ENCODE assay signal across 10 cellular contexts in genomic region chr11:62669420-62670161, GRCh38. TPM values are rescaled to one million over a fixed set of nuclear protein-coding genes. Genes with fewer than 3 reads are reported as not detected.
DNase-seq lines count a peak whose midpoint lies in the region; ATAC-seq and TF ChIP-seq lines count a peak whose summit lies in the region.
"Had no signal": no experiment of that assay in that cellular context is flagged by ENCODE, and none has a peak within 500 bp of the region (broad histone marks: within the 10 kb centered on the region; RNA-seq: fewer than 3 reads in every experiment).

No MANE protein-coding gene starts in this region.

- WGBS in mesenchymal stem cell = 79% methylated on average over 4 of the region's 4 CpGs

- CTCF ChIA-PET in HEK293 (lab: Yijun Ruan, JAX) (interaction anchor here (0.8 to 1.1 kb wide), 2 partner anchors 11 to 25 kb away, joined by 4 read pairs; no protein-coding TSS in a partner anchor), activated B cell treated with CpG ODN at 0.5 μM for 24 hours (lab: Charles Lee) (interaction anchor here (1.3 kb wide), 1 partner anchor 13 kb away, joined by 3 read pairs; no protein-coding TSS in a partner anchor)

- H2AK5ac ChIP-seq in mesenchymal stem cell (ENCODE audit: low read length, severe bottlenecking) = no peak overlapping the region

- POLR2A ChIA-PET in HEK293 (lab: Yijun Ruan, JAX) = interaction anchor here (0.5 to 4.6 kb wide), 6 partner anchors 23 to 1067 kb away, joined by 3 to 59 read pairs (median 4); partner anchors contain the start of genes GANAB and STX5
- POLR2A ChIA-PET in activated B cell treated with CpG ODN at 0.5 μM for 24 hours (lab: Charles Lee) = interaction anchor here (0.7 to 12.8 kb wide), 17 partner anchors 8 to 234 kb away, joined by 3 to 400 read pairs (median 7); partner anchors contain the start of genes B3GAT3, BSCL2, GNG3 and INTS5

- peak overlapping the region in 1 of 2 experiments; percentile 44 for H2BK12ac ChIP-seq in mesenchymal stem cell (ENCODE audit: low read length in 2 of 2)

- no peak overlapping the region for H3K18ac ChIP-seq in mesenchymal stem cell (ENCODE audit: low read depth in 1 of 2, low read length in 2 of 2)

- H3K9me3 ChIP-seq in HEK293 (ENCODE audit: control insufficient read depth, insufficient read depth, low read depth, low read length) = no peaks in the 10 kb centered on the region
- H3K9me3 ChIP-seq in mesenchymal stem cell (ENCODE audit: control insufficient read depth, low read length) = no peaks in the 10 kb centered on the region
- H3K9me3 ChIP-seq: gastroesophageal sphincter had no signal

- H4K8ac ChIP-seq in mesenchymal stem cell (ENCODE audit: low read length) = peak overlapping the region; percentile 79

- H3K4me1 ChIP-seq in HEK293 (ENCODE audit: control insufficient read depth, insufficient read depth, low read length) (no peaks in the 10 kb centered on the region), mesenchymal stem cell (ENCODE audit: control insufficient read depth, insufficient read depth, low read depth, low read length) (peaks cover 19% of the 10 kb centered on the region)

- H2BK120ac ChIP-seq in mesenchymal stem cell (ENCODE audit: low read depth, low read length) = no peak overlapping the region

- no peak for TF ChIP-seq CTCF in C4-2B (conservative IDR thresholded peaks at IDR 0.05)
- TF ChIP-seq CTCF in HEK293 (tag by site-specific recombination; IDR thresholded peaks at IDR 0.05) = no peak
- no peak for TF ChIP-seq CTCF in activated B cell treated with CpG ODN at 0.5 μM for 24 hours (IDR thresholded peaks at IDR 0.05)

- H3K36me3 Mint-ChIP-seq in activated B cell treated with CpG ODN at 0.5 μM for 24 hours (ENCODE audit: low read depth) = peaks cover 47% of the 10 kb centered on the region

- no peaks in the 10 kb centered on the region for H3K27me3 Mint-ChIP-seq in activated B cell treated with CpG ODN at 0.5 μM for 24 hours

- peaks cover 69% of the 10 kb centered on the region for H3K4me1 Mint-ChIP-seq in activated B cell treated with CpG ODN at 0.5 μM for 24 hours

- no peaks in the 10 kb centered on the region for H3K9me3 Mint-ChIP-seq in activated B cell treated with CpG ODN at 0.5 μM for 24 hours

- H3K27me3 ChIP-seq in mesenchymal stem cell (ENCODE audit: control insufficient read depth in 1 of 2, insufficient read depth in 1 of 2, low read length in 2 of 2) = no peaks in the 10 kb centered on the region
- H3K27me3 ChIP-seq: gastroesophageal sphincter had no signal

- no peak overlapping the region for H3K4me2 ChIP-seq in mesenchymal stem cell (ENCODE audit: low read length, poor library complexity, severe bottlenecking)

- peaks cover 3 to 45% of the 10 kb centered on the region in 2 experiments; a peak in 2 of 3 replicates for H3K36me3 ChIP-seq in HEK293 (ENCODE audit: control insufficient read depth in 2 of 2, insufficient read depth in 1 of 2, low read length in 2 of 2)
- peaks cover 14 to 34% of the 10 kb centered on the region in 2 experiments for H3K36me3 ChIP-seq in mesenchymal stem cell (ENCODE audit: control insufficient read depth in 1 of 2, insufficient read depth in 2 of 2, low read depth in 1 of 2, low read length in 2 of 2)

- intact Hi-C loops in activated B cell treated with CpG ODN at 0.5 μM for 24 hours (cut with micrococcal nuclease) = loop anchor here (2.0 to 5.0 kb wide), 3 partner anchors 17 to 173 kb away; partner anchors contain the start of genes INTS5 and TTC9C

- H3K23ac ChIP-seq in mesenchymal stem cell (ENCODE audit: low read length in 2 of 2) = no peak overlapping the region

- no peak overlapping the region for H2BK5ac ChIP-seq in mesenchymal stem cell (ENCODE audit: low read depth, low read length, poor library complexity, severe bottlenecking)

- no peak overlapping the region for H2BK15ac ChIP-seq in mesenchymal stem cell (ENCODE audit: low read depth, poor library complexity, severe bottlenecking)

- H3K9ac ChIP-seq in mesenchymal stem cell (ENCODE audit: low read length) = peak overlapping the region; percentile 39

- peak overlapping the region in 1 of 2 experiments; percentile 58 for H3K4ac ChIP-seq in mesenchymal stem cell (ENCODE audit: low read depth in 1 of 2, low read length in 2 of 2)

- H3K4me3 ChIP-seq in HEK293 (ENCODE audit: low read depth, low read length) (no peak overlapping the region), mesenchymal stem cell (ENCODE audit: insufficient read depth in 1 of 2, low read depth in 1 of 2, low read length in 2 of 2) (peak overlapping the region in 1 of 2 experiments; percentile 33)
- H3K4me3 ChIP-seq: gastroesophageal sphincter had no signal

- H3K27ac Mint-ChIP-seq in activated B cell treated with CpG ODN at 0.5 μM for 24 hours = peak overlapping the region; percentile 98

- no peak overlapping the region for H2AFZ ChIP-seq in mesenchymal stem cell (ENCODE audit: low read depth, low read length)

- ATAC-seq in activated B cell treated with CpG ODN at 0.5 μM for 24 hours (ENCODE audit: low read depth) (no peak), HG03520 (IDR thresholded peaks at IDR 0.05; ENCODE audit: unreplicated experiment) (no peak), GM19455 (IDR thresholded peaks at IDR 0.05; ENCODE audit: unreplicated experiment) (no peak)
- ATAC-seq: gastroesophageal sphincter had no signal

- peak overlapping the region; percentile 29 for H4K91ac ChIP-seq in mesenchymal stem cell (ENCODE audit: low read length)

- H3K79me1 ChIP-seq in mesenchymal stem cell (replicated peaks; ENCODE audit: low read length, poor library complexity, severe bottlenecking) = peaks cover 5% of the 10 kb centered on the region

- H3K14ac ChIP-seq in mesenchymal stem cell (ENCODE audit: low read length in 2 of 2) = no peak overlapping the region

- DNase-seq in activated B cell treated with CpG ODN at 0.5 μM for 24 hours (no peak), mesenchymal stem cell (no peak), HuH-7.5 (ENCODE audit: low spot score) (no peak), putamen (ENCODE audit: low spot score) (no peak)
- DNase-seq: stimulated activated naive CD4-positive, alpha-beta T cell had no signal

- H3K27ac ChIP-seq in C4-2B (peak overlapping the region; percentile 98), HEK293 (ENCODE audit: extremely low read depth, low read depth, low read length) (no peak overlapping the region), mesenchymal stem cell (ENCODE audit: low read length, poor library complexity, severe bottlenecking) (no peak overlapping the region)

- H3K4me3 Mint-ChIP-seq in activated B cell treated with CpG ODN at 0.5 μM for 24 hours = peak overlapping the region; percentile 100

TF ChIP-seq in HEK293, 187 proteins besides CTCF, POLR2A, EP300 and RAD21:
- TF ChIP-seq, protein P1, sequence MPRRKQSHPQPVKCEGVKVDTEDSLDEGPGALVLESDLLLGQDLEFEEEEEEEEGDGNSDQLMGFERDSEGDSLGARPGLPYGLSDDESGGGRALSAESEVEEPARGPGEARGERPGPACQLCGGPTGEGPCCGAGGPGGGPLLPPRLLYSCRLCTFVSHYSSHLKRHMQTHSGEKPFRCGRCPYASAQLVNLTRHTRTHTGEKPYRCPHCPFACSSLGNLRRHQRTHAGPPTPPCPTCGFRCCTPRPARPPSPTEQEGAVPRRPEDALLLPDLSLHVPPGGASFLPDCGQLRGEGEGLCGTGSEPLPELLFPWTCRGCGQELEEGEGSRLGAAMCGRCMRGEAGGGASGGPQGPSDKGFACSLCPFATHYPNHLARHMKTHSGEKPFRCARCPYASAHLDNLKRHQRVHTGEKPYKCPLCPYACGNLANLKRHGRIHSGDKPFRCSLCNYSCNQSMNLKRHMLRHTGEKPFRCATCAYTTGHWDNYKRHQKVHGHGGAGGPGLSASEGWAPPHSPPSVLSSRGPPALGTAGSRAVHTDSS (tag by site-specific recombination; IDR thresholded peaks at IDR 0.05) = peak; percentile 60
- no peak for TF ChIP-seq ZNF214 (tag by site-specific recombination; IDR thresholded peaks at IDR 0.05; ENCODE audit: borderline replicate concordance)

RNA-seq across cellular contexts. Expression of gene UQCC3, which starts 1.9 kb away (rescaled TPM):
- total RNA-seq in activated B cell treated with CpG ODN at 0.5 μM for 24 hours = 8.3 and 9.4 TPM in 2 replicates
- 6.9 TPM for polyA plus RNA-seq in mesenchymal stem cell (2013, experiment 1 of 2)
- 7.1 TPM for polyA plus RNA-seq in mesenchymal stem cell (2013, experiment 2 of 2)

RNA-seq across cellular contexts. Expression of gene LBHD1, which starts 2.5 kb away (rescaled TPM):
- total RNA-seq in activated B cell treated with CpG ODN at 0.5 μM for 24 hours = 19.1 and 24.9 TPM in 2 replicates
- 5.4 TPM for polyA plus RNA-seq in mesenchymal stem cell (2013, experiment 1 of 2)
- 4.7 TPM for polyA plus RNA-seq in mesenchymal stem cell (2013, experiment 2 of 2)

RNA-seq across cellular contexts. Expression of gene CSKMT, which starts 4.5 kb away (rescaled TPM):
- total RNA-seq in activated B cell treated with CpG ODN at 0.5 μM for 24 hours = 50.5 and 52.1 TPM in 2 replicates
- 7.8 TPM for polyA plus RNA-seq in mesenchymal stem cell (2013, experiment 1 of 2)
- polyA plus RNA-seq in mesenchymal stem cell (2013, experiment 2 of 2) = 6.6 TPM

RNA-seq across cellular contexts. Expression of gene C11orf98, which starts 4.6 kb away (rescaled TPM):
- 107 and 120 TPM in 2 replicates for total RNA-seq in activated B cell treated with CpG ODN at 0.5 μM for 24 hours
- 104 TPM for polyA plus RNA-seq in mesenchymal stem cell (2013, experiment 1 of 2)
- 108 TPM for polyA plus RNA-seq in mesenchymal stem cell (2013, experiment 2 of 2)

RNA-seq across cellular contexts. Expression of gene UBXN1, which starts 9.3 kb away (rescaled TPM):
- total RNA-seq in activated B cell treated with CpG ODN at 0.5 μM for 24 hours = 204 and 205 TPM in 2 replicates
- polyA plus RNA-seq in mesenchymal stem cell (2013, experiment 1 of 2) = 117 TPM
- polyA plus RNA-seq in mesenchymal stem cell (2013, experiment 2 of 2) = 110 TPM
